1 cellular context compared by ENCODE assay signal in genomic region chr7:100598425-100598824, GRCh38.
TF ChIP-seq lines count a peak whose summit lies in the region.

No MANE protein-coding gene starts in this region.

TF ChIP-seq in K562, 482 proteins besides CTCF, POLR2A, EP300 and RAD21:
- TF ChIP-seq POLR2G (IDR thresholded peaks at IDR 0.05; ENCODE audit: low read depth, low read length): no peak
- TF ChIP-seq PPARD (CRISPR knock-in tag; IDR thresholded peaks at IDR 0.05): no peak
- TF ChIP-seq ZNF316 (IDR thresholded peaks at IDR 0.05): peak; percentile 75
- TF ChIP-seq MEIS2 (IDR thresholded peaks at IDR 0.05; ENCODE audit: partially characterized antibody): no peak
- peak in 1 of 3 experiments; percentile 76 for TF ChIP-seq YY1 (IDR thresholded peaks at IDR 0.05; ENCODE audit: borderline replicate concordance in 1 of 3, control insufficient read depth in 1 of 3, extremely low read depth in 1 of 3, insufficient read depth in 3 of 3, insufficient read length in 1 of 3, insufficient replicate concordance in 2 of 3, low read depth in 1 of 3, low read length in 2 of 3)
- no peak for TF ChIP-seq ARID2 (IDR thresholded peaks at IDR 0.05)
- TF ChIP-seq CHD4 (IDR thresholded peaks at IDR 0.05; ENCODE audit: insufficient read depth, insufficient replicate concordance, low read depth, low read length, poor library complexity, severe bottlenecking): no peak
- no peak for TF ChIP-seq PURB (CRISPR knock-in tag; IDR thresholded peaks at IDR 0.05; ENCODE audit: low read depth)
- TF ChIP-seq CHAMP1 (IDR thresholded peaks at IDR 0.05): no peak
- TF ChIP-seq C11orf30 (IDR thresholded peaks at IDR 0.05; ENCODE audit: low read depth): 0 out of 2 replicates have a peak, but pooled peaks have one; percentile 18
- no peak for TF ChIP-seq MGA (IDR thresholded peaks at IDR 0.05)
- peak; percentile 38; the same call in 1 of the 2 replicates for TF ChIP-seq ZNF384 (IDR thresholded peaks at IDR 0.05; ENCODE audit: low read depth, low read length)
- no peak for TF ChIP-seq ESRRB (CRISPR knock-in tag; IDR thresholded peaks at IDR 0.05; ENCODE audit: borderline replicate concordance)
- no peak for TF ChIP-seq PKNOX1 (IDR thresholded peaks at IDR 0.05)
- no peak for TF ChIP-seq ZNF133 (CRISPR knock-in tag; IDR thresholded peaks at IDR 0.05)
- no peak for TF ChIP-seq ETV6 (IDR thresholded peaks at IDR 0.05; ENCODE audit: borderline replicate concordance in 1 of 2, low read depth in 2 of 2, low read length in 1 of 2)
- no peak for TF ChIP-seq ETV6 (CRISPR knock-in tag; IDR thresholded peaks at IDR 0.05; ENCODE audit: borderline replicate concordance)
